In genomic region chr9:134422701-134423100, GRCh38 we compare ENCODE assay signal across 20 cellular contexts.
DNase-seq lines count a peak whose midpoint lies in the region; ATAC-seq, FAIRE-seq and TF ChIP-seq lines count a peak whose summit lies in the region.
"Had no signal": no experiment of that assay in that cellular context is flagged by ENCODE, and none has a peak within 500 bp of the region (broad histone marks: within the 10 kb centered on the region; RNA-seq: fewer than 3 reads in every experiment).

No MANE protein-coding gene starts in this region.

- CTCF ChIA-PET in RWPE1 (lab: Yijun Ruan, JAX) = interaction anchor here (0.5 to 0.7 kb wide), 2 partner anchors 21 to 42 kb away, joined by 3 read pairs; no protein-coding TSS in a partner anchor

- peaks cover 8 to 80% (median 31%) of the 10 kb centered on the region in 3 donors for H3K4me1 ChIP-seq in gastroesophageal sphincter
- peaks cover 10 to 16% of the 10 kb centered on the region in 2 donors for H3K4me1 ChIP-seq in mucosa of rectum (ENCODE audit: control insufficient read depth in 2 of 2, insufficient read depth in 2 of 2, low read length in 2 of 2)
- peaks cover 21 to 76% (median 43%) of the 10 kb centered on the region in 4 donors for H3K4me1 ChIP-seq in stomach

- H3K36me3 ChIP-seq in gastroesophageal sphincter = peaks cover 0 to 90% of the 10 kb centered on the region in 2 donors
- peaks cover 20 to 24% of the 10 kb centered on the region in 2 donors for H3K36me3 ChIP-seq in mucosa of rectum (ENCODE audit: control insufficient read depth in 2 of 2, insufficient read depth in 2 of 2, low read length in 2 of 2)
- peaks cover 22 to 90% (median 87%) of the 10 kb centered on the region in 4 donors for H3K36me3 ChIP-seq in stomach

- TF ChIP-seq POLR2A in gastroesophageal sphincter (IDR thresholded peaks at IDR 0.05) = no peak
- no peak for TF ChIP-seq POLR2A in stomach (IDR thresholded peaks at IDR 0.05)
- no peak for TF ChIP-seq POLR2A in GM12892 (IDR thresholded peaks at IDR 0.05; ENCODE audit: low read depth, low read length)

- no peak for DNase-seq in RWPE1 (ENCODE audit: low spot score)
- peak; percentile 66 for DNase-seq in stomach
- no peak for DNase-seq in GM12892 (ENCODE audit: insufficient read length)
- no peak for DNase-seq in GM13976 (ENCODE audit: low spot score)
- no peak for DNase-seq in NCI-H1092 treated with DMSO at 0.1 percent for 48 hours (lab: John Stamatoyannopoulos, UW)
- DNase-seq: activated CD8-positive, alpha-beta memory T cell treated with anti-CD3 and anti-CD28 coated beads, Interleukin-2, amount 10 ng/mL, durations not matched to agents 7 days and 5 days; caudate nucleus; CD8-positive, alpha-beta T cell; DMS79 treated with DMSO at 0.1 percent for 48 hours; immature natural killer cell; KBM-7; natural killer cell; NCI-H1930; NCI-H446; NK-92 treated with Interleukin-12 subunit alpha and Interleukin-12 subunit beta, amount 100 ng/mL, for 24 hours; stimulated activated CD4-positive, alpha-beta T cell treated with anti-CD3 and anti-CD28 coated beads, Interleukin-15, amount 100 ng/mL, for 24 hours had no signal

- H3K27ac ChIP-seq in RWPE1 (peak overlapping the region; percentile 97), gastroesophageal sphincter (peak overlapping the region in 3 of 4 donors; percentile 46 to 55 (median 55)), mucosa of rectum (ENCODE audit: low read depth in 2 of 2, low read length in 2 of 2) (peak overlapping the region; percentile 77 to 78), stomach (peak overlapping the region; percentile 30 to 66 (median 49))
- H3K27ac ChIP-seq: thoracic aorta had no signal

- H3K4me3 ChIP-seq in gastroesophageal sphincter = no peak overlapping the region
- no peak overlapping the region for H3K4me3 ChIP-seq in mucosa of rectum (ENCODE audit: low read length in 2 of 2)
- H3K4me3 ChIP-seq in stomach = no peak overlapping the region
- H3K4me3 ChIP-seq: thoracic aorta had no signal

- H3K27me3 ChIP-seq in gastroesophageal sphincter (no peaks in the 10 kb centered on the region), mucosa of rectum (ENCODE audit: control insufficient read depth in 2 of 2, insufficient read depth in 2 of 2, low read length in 2 of 2) (no peaks in the 10 kb centered on the region), stomach (no peaks in the 10 kb centered on the region)

- intact Hi-C loops in stomach (cut with DNase I; ENCODE audit: low total_unique reads) = no loop called here

- FAIRE-seq in GM12892 (lab: Jason Lieb, UNC) = no peak

- no peaks in the 10 kb centered on the region for H3K9me3 ChIP-seq in gastroesophageal sphincter
- no peaks in the 10 kb centered on the region for H3K9me3 ChIP-seq in mucosa of rectum (ENCODE audit: control insufficient read depth in 2 of 2, low read length in 2 of 2)
- no peaks in the 10 kb centered on the region for H3K9me3 ChIP-seq in stomach
- H3K9me3 ChIP-seq: thoracic aorta had no signal

- ATAC-seq in gastroesophageal sphincter (no peak), GM19328 (IDR thresholded peaks at IDR 0.05; ENCODE audit: unreplicated experiment) (no peak)
- ATAC-seq: activated CD8-positive, alpha-beta memory T cell treated with anti-CD3 and anti-CD28 coated beads, Interleukin-2, amount 10 ng/mL, durations not matched to agents 7 days and 5 days; CD8-positive, alpha-beta T cell; natural killer cell had no signal

- peak overlapping the region in 1 of 2 donors; percentile 35 for H3K9ac ChIP-seq in mucosa of rectum (ENCODE audit: low read depth in 1 of 2, low read length in 2 of 2)

- in situ Hi-C loops in GM13976 (cut with MboI; ENCODE audit: low sequenced_read_pairs, unreplicated experiment) = no loop called here

- no CpG with 5 or more reads among the region's 12 CpGs for WGBS in gastroesophageal sphincter (ENCODE audit: low coverage in 1 of 2), 2 donors
- 58 to 70% (median 62%) methylated on average over 8 to 12 of the region's 12 CpGs for WGBS in stomach, 5 donors

- TF ChIP-seq CTCF in RWPE1 (conservative IDR thresholded peaks at IDR 0.05; ENCODE audit: low read depth) (no peak), gastroesophageal sphincter (IDR thresholded peaks at IDR 0.05) (no peak), stomach (IDR thresholded peaks at IDR 0.05) (no peak), GM13976 (IDR thresholded peaks at IDR 0.05; ENCODE audit: borderline replicate concordance, control extremely low read depth, extremely low read depth, insufficient read depth, missing control alignments) (no peak)

- POLR2A ChIA-PET in RWPE1 (lab: Yijun Ruan, JAX; ENCODE audit: low non-redundant PET) = no interaction called here

- TF ChIP-seq EP300 in gastroesophageal sphincter (IDR thresholded peaks at IDR 0.05) (no peak), stomach (IDR thresholded peaks at IDR 0.05) (no peak)
